ENCODE assay signal across 8 cellular contexts in genomic region chr11:84384637-84385227, GRCh38.
DNase-seq lines count a peak whose midpoint lies in the region; ATAC-seq lines count a peak whose summit lies in the region.

No MANE protein-coding gene starts in this region.

- peak; percentile 21 for DNase-seq in NCI-H1105 treated with DMSO at 0.1 percent for 48 hours (lab: John Stamatoyannopoulos, UW)
- no peak for DNase-seq in NCI-H1105 (lab: John Stamatoyannopoulos, UW)
- peak; percentile 53 for DNase-seq in RPMI8226
- peak; percentile 16 to 17 for DNase-seq in dermis microvascular lymphatic vessel endothelial cell (ENCODE audit: low read depth in 2 of 2)
- peak; percentile 56 for DNase-seq in middle frontal gyrus (ENCODE audit: extremely low spot score, low spot score)
- no peak for DNase-seq in activated gamma-delta T cell (lab: John Stamatoyannopoulos, UW)

- peak; percentile 82 for ATAC-seq in GM18861 (IDR thresholded peaks at IDR 0.05; ENCODE audit: unreplicated experiment)
- ATAC-seq in HG03442 (IDR thresholded peaks at IDR 0.05; ENCODE audit: unreplicated experiment) = peak; percentile 81

Comparison
In these comparisons a context has a peak if more than half of its experiments do, and no peak if none do; other contexts are left out.
1. DNase-seq: peak in NCI-H1105 treated with DMSO at 0.1 percent for 48 hours (single experiment), RPMI8226 (single experiment), dermis microvascular lymphatic vessel endothelial cell (2 of 2) and middle frontal gyrus (single experiment); none in NCI-H1105 (single experiment) and activated gamma-delta T cell (single experiment).